Comparison of ENCODE assay signal across 8 cellular contexts in genomic region chr5:112737472-112738179, GRCh38. TPM values are rescaled to one million over a fixed set of nuclear protein-coding genes. Genes with fewer than 3 reads are reported as not detected.
DNase-seq lines count a peak whose midpoint lies in the region; ATAC-seq and TF ChIP-seq lines count a peak whose summit lies in the region.

Gene APC (plus strand): TSS chr5:112737885. CDS start chr5:112754891, 17,006 bp downstream.

- DNase-seq in DMS53 treated with DMSO at 0.1 percent for 48 hours (lab: John Stamatoyannopoulos, UW; ENCODE audit: unreplicated experiment) (peak; percentile 69), KBM-7 (peak; percentile 90), RWPE1 (ENCODE audit: low spot score) (peak; percentile 96), fibroblast of peridontal ligament (ENCODE audit: extremely low read depth) (peak; percentile 85)
- peak; percentile 64 to 85 (median 72) for DNase-seq in naive thymus-derived CD8-positive, alpha-beta T cell

- POLR2A ChIA-PET in RWPE1 (lab: Yijun Ruan, JAX; ENCODE audit: low non-redundant PET) = interaction anchor here (1.0 kb wide), 1 partner anchor 10 kb away, joined by 3 read pairs; no protein-coding TSS in a partner anchor
- POLR2A ChIA-PET in naive thymus-derived CD8-positive, alpha-beta T cell (lab: Charles Lee) = no interaction called here

- peak; percentile 100 for ATAC-seq in GM21619 (IDR thresholded peaks at IDR 0.05; ENCODE audit: unreplicated experiment)
- peak; percentile 100 for ATAC-seq in activated T-helper 17 cell treated with anti-CD3 and anti-CD28 coated beads, Interleukin-2, amount 50 U/mL, for 72 hours (replicated peaks)
- ATAC-seq in naive thymus-derived CD8-positive, alpha-beta T cell = peak; percentile 96 to 97
- peak; percentile 98 for ATAC-seq in stimulated activated memory B cell treated with anti-CD40 and anti-IgM and Interleukin-4, amounts not matched to agents 10 μg/mL and 1 μg/mL and 100 μg/mL, for 72 hours

- H3K27ac Mint-ChIP-seq in activated T-helper 17 cell treated with anti-CD3 and anti-CD28 coated beads, Interleukin-2, amount 50 U/mL, for 72 hours = peak within 1 kb of the TSS; percentile 87
- peak within 1 kb of the TSS; percentile 48 to 95 (median 91) for H3K27ac Mint-ChIP-seq in naive thymus-derived CD8-positive, alpha-beta T cell
- H3K27ac Mint-ChIP-seq in stimulated activated memory B cell treated with anti-CD40 and anti-IgM and Interleukin-4, amounts not matched to agents 10 μg/mL and 1 μg/mL and 100 μg/mL, for 72 hours = peak within 1 kb of the TSS; percentile 83

- peaks cover 8% of the 10 kb centered on the region for H3K4me1 Mint-ChIP-seq in activated T-helper 17 cell treated with anti-CD3 and anti-CD28 coated beads, Interleukin-2, amount 50 U/mL, for 72 hours
- peaks cover 19 to 39% (median 32%) of the 10 kb centered on the region in 4 donors for H3K4me1 Mint-ChIP-seq in naive thymus-derived CD8-positive, alpha-beta T cell
- peaks cover 41% of the 10 kb centered on the region for H3K4me1 Mint-ChIP-seq in stimulated activated memory B cell treated with anti-CD40 and anti-IgM and Interleukin-4, amounts not matched to agents 10 μg/mL and 1 μg/mL and 100 μg/mL, for 72 hours

- peak within 1 kb of the TSS; percentile 95 for H3K4me3 Mint-ChIP-seq in activated T-helper 17 cell treated with anti-CD3 and anti-CD28 coated beads, Interleukin-2, amount 50 U/mL, for 72 hours
- H3K4me3 Mint-ChIP-seq in naive thymus-derived CD8-positive, alpha-beta T cell = peak within 1 kb of the TSS; percentile 90 to 99 (median 94)
- peak within 1 kb of the TSS; percentile 90 for H3K4me3 Mint-ChIP-seq in stimulated activated memory B cell treated with anti-CD40 and anti-IgM and Interleukin-4, amounts not matched to agents 10 μg/mL and 1 μg/mL and 100 μg/mL, for 72 hours

- no peaks in the 10 kb centered on the region for H3K9me3 Mint-ChIP-seq in activated T-helper 17 cell treated with anti-CD3 and anti-CD28 coated beads, Interleukin-2, amount 50 U/mL, for 72 hours
- no peaks in the 10 kb centered on the region for H3K9me3 Mint-ChIP-seq in naive thymus-derived CD8-positive, alpha-beta T cell
- no peaks in the 10 kb centered on the region for H3K9me3 Mint-ChIP-seq in stimulated activated memory B cell treated with anti-CD40 and anti-IgM and Interleukin-4, amounts not matched to agents 10 μg/mL and 1 μg/mL and 100 μg/mL, for 72 hours

- in situ Hi-C loops in KBM-7 (cut with MboI; ENCODE audit: low pct_unique_long_range_greater_than_20kb, low sequenced_read_pairs) = no loop called here

- no peaks in the 10 kb centered on the region for H3K36me3 Mint-ChIP-seq in activated T-helper 17 cell treated with anti-CD3 and anti-CD28 coated beads, Interleukin-2, amount 50 U/mL, for 72 hours (ENCODE audit: low read depth)
- H3K36me3 Mint-ChIP-seq in naive thymus-derived CD8-positive, alpha-beta T cell = peaks cover 0 to 3% (median 2%) of the 10 kb centered on the region in 3 donors
- H3K36me3 Mint-ChIP-seq in stimulated activated memory B cell treated with anti-CD40 and anti-IgM and Interleukin-4, amounts not matched to agents 10 μg/mL and 1 μg/mL and 100 μg/mL, for 72 hours = no peaks in the 10 kb centered on the region

- no peaks in the 10 kb centered on the region for H3K27me3 Mint-ChIP-seq in activated T-helper 17 cell treated with anti-CD3 and anti-CD28 coated beads, Interleukin-2, amount 50 U/mL, for 72 hours
- H3K27me3 Mint-ChIP-seq in naive thymus-derived CD8-positive, alpha-beta T cell = no peaks in the 10 kb centered on the region
- no peaks in the 10 kb centered on the region for H3K27me3 Mint-ChIP-seq in stimulated activated memory B cell treated with anti-CD40 and anti-IgM and Interleukin-4, amounts not matched to agents 10 μg/mL and 1 μg/mL and 100 μg/mL, for 72 hours

- H3K27ac ChIP-seq in RWPE1 = peak within 1 kb of the TSS; percentile 67

- TF ChIP-seq CTCF in RWPE1 (conservative IDR thresholded peaks at IDR 0.05; ENCODE audit: low read depth) = no peak

- CTCF ChIA-PET in RWPE1 (lab: Yijun Ruan, JAX) = interaction anchor here (0.5 to 1.6 kb wide), 6 partner anchors 20 to 552 kb away, joined by 3 to 10 read pairs (median 3); no protein-coding TSS in a partner anchor

RNA-seq across cellular contexts. Expression of gene APC, which starts in this region (rescaled TPM):
- total RNA-seq in activated T-helper 17 cell treated with anti-CD3 and anti-CD28 coated beads, Interleukin-2, amount 50 U/mL, for 72 hours = 10 to 100 TPM; 20.8 to 27.5 TPM
- 10 to 100 TPM; 44.4 to 47.9 TPM for total RNA-seq in naive thymus-derived CD8-positive, alpha-beta T cell
- polyA plus RNA-seq in naive thymus-derived CD8-positive, alpha-beta T cell = 10 to 100 TPM; 16.6 to 23.7 (median 16.6) TPM

Comparison
In these comparisons a context has a peak if more than half of its experiments do, and no peak if none do; other contexts are left out.
1. Peak in every context shown above with its lines: DNase-seq, ATAC-seq and H3K27ac ChIP-seq.